32 cellular contexts compared by ENCODE assay signal in the genomic region with DNA sequence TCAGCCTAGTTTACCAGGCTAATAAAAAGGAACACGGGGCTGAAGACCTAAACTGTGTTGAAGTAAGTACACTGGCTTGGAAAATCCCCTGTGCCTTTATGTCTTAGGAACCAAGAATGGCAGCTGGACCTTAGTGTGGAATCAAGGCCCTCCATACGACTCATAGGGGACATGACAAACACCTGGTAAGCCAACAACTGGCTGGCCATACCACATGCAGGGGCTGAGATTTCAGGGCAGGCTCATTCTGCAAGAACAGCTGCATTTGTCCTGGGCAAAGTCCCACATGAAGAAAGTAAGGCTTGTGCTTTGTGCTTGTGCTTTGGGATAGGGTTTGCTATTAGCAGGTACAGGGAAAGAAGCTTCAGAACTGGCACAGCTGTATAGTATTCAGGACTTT.
"Had no signal": no experiment of that assay in that cellular context is flagged by ENCODE, and none has a peak within 500 bp of the region (broad histone marks: within the 10 kb centered on the region; RNA-seq: fewer than 3 reads in every experiment).

No MANE protein-coding gene starts in this region.

- H3K4me1 Mint-ChIP-seq: activated CD4-positive, alpha-beta T cell treated with anti-CD3 and anti-CD28 coated beads for 36 hours; activated CD4-positive, alpha-beta T cell treated with anti-CD3 and anti-CD28 coated beads, Interleukin-2, amount 10 ng/mL, durations not matched to agents 7 days and 5 days; activated naive CD4-positive, alpha-beta T cell treated with anti-CD3 and anti-CD28 coated beads, Interleukin-2, amount 10 ng/mL, durations not matched to agents 7 days and 5 days; activated naive CD8-positive, alpha-beta T cell treated with anti-CD3 and anti-CD28 coated beads, Interleukin-2, amount 50 U/mL, for 24 hours had no signal

- DNase-seq: activated CD4-positive, alpha-beta T cell treated with anti-CD3 and anti-CD28 coated beads for 36 hours; activated CD4-positive, alpha-beta T cell treated with anti-CD3 and anti-CD28 coated beads, Interleukin-2, amount 10 ng/mL, durations not matched to agents 7 days and 5 days; activated CD4-positive, alpha-beta T cell treated with anti-CD3 and anti-CD28 coated beads, Interleukin-2, amount 50 U/mL, for 48 hours; activated CD8-positive, alpha-beta memory T cell treated with anti-CD3 and anti-CD28 coated beads, Interleukin-2, amount 50 U/mL, for 4 hours; activated gamma-delta T cell treated with Interleukin-2 at 50 U/mL for 16 hours; activated naive CD4-positive, alpha-beta T cell treated with anti-CD3 and anti-CD28 coated beads, Interleukin-2, amount 10 ng/mL, durations not matched to agents 7 days and 5 days; activated naive CD8-positive, alpha-beta T cell treated with anti-CD3 and anti-CD28 coated beads, Interleukin-2, amount 50 U/mL, for 24 hours; activated T-cell treated with anti-CD3 and anti-CD28 coated beads for 4 hours; activated T-cell treated with anti-CD3 and anti-CD28 coated beads, Interleukin-2, amount 50 U/mL, for 4 hours; anterior cingulate cortex; caudate nucleus; NCI-H1105; NCI-H1417 treated with DMSO at 0.1 percent for 48 hours; NCI-H187 treated with DMSO at 0.1 percent for 48 hours; NCI-H2081; NCI-H345; NCI-H524 treated with DMSO at 0.1 percent for 48 hours; PC-3; SIG-M5; SW 1271; T-helper 1 cell; T-helper 2 cell; T1000 had no signal

- ATAC-seq: activated CD4-positive, alpha-beta T cell treated with anti-CD3 and anti-CD28 coated beads for 36 hours; activated CD4-positive, CD25-positive, alpha-beta regulatory T cell treated with anti-CD3 and anti-CD28 coated beads, Interleukin-2, amount 50 U/mL, for 24 hours; activated naive CD8-positive, alpha-beta T cell treated with anti-CD3 and anti-CD28 coated beads, Interleukin-2, amount 50 U/mL, for 24 hours; activated T-cell treated with anti-CD3 and anti-CD28 coated beads, Interleukin-2, amount 50 U/mL, for 4 hours; PC-3; Right ventricle myocardium inferior had no signal

- H3K9me3 Mint-ChIP-seq: activated CD4-positive, alpha-beta T cell treated with anti-CD3 and anti-CD28 coated beads, Interleukin-2, amount 10 ng/mL, durations not matched to agents 7 days and 5 days; activated naive CD4-positive, alpha-beta T cell treated with anti-CD3 and anti-CD28 coated beads, Interleukin-2, amount 10 ng/mL, durations not matched to agents 7 days and 5 days; activated naive CD8-positive, alpha-beta T cell treated with anti-CD3 and anti-CD28 coated beads, Interleukin-2, amount 50 U/mL, for 24 hours; activated T-cell treated with anti-CD3 and anti-CD28 coated beads, Interleukin-2, amount 50 U/mL, for 4 hours; activated T-helper 1 cell treated with anti-CD3 and anti-CD28 coated beads, Interleukin-12 subunit alpha, Interleukin-12 subunit beta, Interleukin-2, Interleukin-4 antibody, amounts not matched to agents 30 ng/mL and 10 ng/mL and 1 ng/mL, durations not matched to agents 14 hours and 24 hours and 36 hours had no signal

- H3K27ac ChIP-seq: RWPE1 had no signal

- H3K27ac Mint-ChIP-seq: activated CD4-positive, alpha-beta T cell treated with anti-CD3 and anti-CD28 coated beads for 36 hours; activated CD4-positive, alpha-beta T cell treated with anti-CD3 and anti-CD28 coated beads, Interleukin-2, amount 10 ng/mL, durations not matched to agents 7 days and 5 days; activated naive CD4-positive, alpha-beta T cell treated with anti-CD3 and anti-CD28 coated beads, Interleukin-2, amount 10 ng/mL, durations not matched to agents 7 days and 5 days; activated naive CD8-positive, alpha-beta T cell; activated naive CD8-positive, alpha-beta T cell treated with anti-CD3 and anti-CD28 coated beads, Interleukin-2, amount 50 U/mL, for 24 hours; activated T-helper 1 cell treated with anti-CD3 and anti-CD28 coated beads, Interleukin-12 subunit alpha, Interleukin-12 subunit beta, Interleukin-2, Interleukin-4 antibody, amounts not matched to agents 30 ng/mL and 10 ng/mL and 1 ng/mL, durations not matched to agents 14 hours and 24 hours and 36 hours had no signal

- H3K4me3 Mint-ChIP-seq: activated CD4-positive, alpha-beta T cell treated with anti-CD3 and anti-CD28 coated beads for 36 hours; activated CD4-positive, alpha-beta T cell treated with anti-CD3 and anti-CD28 coated beads, Interleukin-2, amount 10 ng/mL, durations not matched to agents 7 days and 5 days; activated naive CD4-positive, alpha-beta T cell treated with anti-CD3 and anti-CD28 coated beads, Interleukin-2, amount 10 ng/mL, durations not matched to agents 7 days and 5 days; activated naive CD8-positive, alpha-beta T cell; activated naive CD8-positive, alpha-beta T cell treated with anti-CD3 and anti-CD28 coated beads, Interleukin-2, amount 50 U/mL, for 24 hours; activated T-cell treated with anti-CD3 and anti-CD28 coated beads, Interleukin-2, amount 50 U/mL, for 4 hours; activated T-helper 1 cell treated with anti-CD3 and anti-CD28 coated beads, Interleukin-12 subunit alpha, Interleukin-12 subunit beta, Interleukin-2, Interleukin-4 antibody, amounts not matched to agents 30 ng/mL and 10 ng/mL and 1 ng/mL, durations not matched to agents 14 hours and 24 hours and 36 hours; brain had no signal

- FAIRE-seq: bronchial epithelial cell, RCC 7860, TTC549 had no signal

- H3K36me3 Mint-ChIP-seq: activated naive CD4-positive, alpha-beta T cell treated with anti-CD3 and anti-CD28 coated beads, Interleukin-2, amount 10 ng/mL, durations not matched to agents 7 days and 5 days; activated naive CD8-positive, alpha-beta T cell had no signal
